ENCODE assay signal across 8 cellular contexts in the genomic region with DNA sequence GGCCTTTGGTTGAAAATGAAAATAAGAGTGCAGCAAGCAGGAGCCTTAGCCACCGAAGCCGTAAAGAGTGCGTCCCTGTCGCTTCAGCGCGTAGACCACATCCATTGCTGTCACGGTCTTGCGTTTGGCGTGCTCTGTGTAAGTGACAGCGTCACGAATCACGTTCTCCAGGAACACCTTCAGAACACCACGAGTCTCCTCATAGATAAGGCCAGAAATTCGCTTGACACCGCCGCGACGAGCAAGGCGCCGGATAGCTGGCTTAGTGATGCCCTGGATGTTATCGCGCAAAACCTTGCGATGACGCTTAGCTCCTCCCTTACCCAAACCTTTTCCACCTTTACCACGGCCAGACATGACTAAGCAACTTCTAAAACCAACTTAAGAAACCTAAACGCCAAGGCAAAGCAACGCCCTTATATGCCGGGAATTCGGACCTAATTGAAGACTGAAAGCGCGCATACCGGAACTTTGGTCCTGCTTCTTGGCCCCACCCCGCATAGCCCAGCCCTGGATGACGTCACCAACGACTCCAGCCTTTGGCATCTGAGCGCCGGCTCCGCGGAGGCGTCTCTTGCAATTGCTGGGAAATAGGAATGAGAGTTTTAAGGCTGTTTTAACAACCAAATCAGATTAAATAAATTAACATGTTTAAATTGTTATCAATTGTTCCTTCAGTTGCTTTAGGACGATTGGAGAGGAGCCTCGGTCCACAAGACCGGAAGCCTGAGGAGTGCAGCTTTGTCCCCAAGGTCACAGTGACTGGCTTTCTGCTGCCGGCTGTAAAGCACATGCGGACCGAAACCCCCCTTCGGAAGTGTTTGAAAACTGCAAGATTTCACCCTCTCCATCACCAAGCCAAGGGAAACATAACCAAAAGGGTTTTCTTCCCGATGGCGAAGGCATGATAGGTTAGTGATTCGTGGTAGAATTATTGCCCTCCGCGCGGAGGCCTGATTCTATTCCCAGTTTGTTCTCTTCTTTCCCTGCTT.
DNase-seq lines count a peak whose midpoint lies in the region; ATAC-seq and TF ChIP-seq lines count a peak whose summit lies in the region.

No MANE protein-coding gene starts in this region.

- CTCF ChIA-PET in mammary epithelial cell (lab: Charles Lee; ENCODE audit: low non-redundant PET), result interaction anchor here (0.5 to 0.6 kb wide), 2 partner anchors 268 to 284 kb away, joined by 3 read pairs; a partner anchor contains a TSS

- H3K4me3 ChIP-seq in WERI-Rb-1 (ENCODE audit: low read depth, low read length), result peak overlapping the region; percentile 94
- H3K4me3 ChIP-seq in mammary epithelial cell (replicated peaks in 1 of 3; ENCODE audit: insufficient read depth in 1 of 3, low read depth in 2 of 3, low read length in 3 of 3), result peak overlapping the region; percentile 54 to 89 (median 63)
- H3K4me3 ChIP-seq in iPS-20b (ENCODE audit: low read length), result peak overlapping the region; percentile 92
- peak overlapping the region; percentile 49 to 70 (median 58) for H3K4me3 ChIP-seq in skin epidermis

- in situ Hi-C loops in ACHN (cut with HindIII; ENCODE audit: low pct_ligation_motif_present, low pct_unique_long_range_greater_than_20kb, low sequenced_read_pairs) (no loop called here), mammary epithelial cell (cut with MboI; ENCODE audit: low sequenced_read_pairs in 2 of 2) (no loop called here)

- ATAC-seq in GM18870 (IDR thresholded peaks at IDR 0.05; ENCODE audit: unreplicated experiment) (peak; percentile 65), HG03135 (IDR thresholded peaks at IDR 0.05; ENCODE audit: unreplicated experiment) (peak; percentile 71)

- BruUV-seq in mammary epithelial cell (replicated peaks; lab: Mats Ljungman, UMichigan), result TSS peak; percentile 99

- dilution Hi-C loops in mammary epithelial cell (cut with HindIII; ENCODE audit: low sequenced_read_pairs), result no loop called here

- TF ChIP-seq CTCF in WERI-Rb-1 (IDR thresholded peaks at IDR 0.05; ENCODE audit: low read depth, low read length) (no peak), mammary epithelial cell (conservative IDR thresholded peaks at IDR 0.05 in 1 of 2, IDR thresholded peaks at IDR 0.05 in 1 of 2; ENCODE audit: extremely low read depth in 1 of 2, insufficient read depth in 1 of 2, low read depth in 1 of 2, low read length in 2 of 2) (no peak)

- H4K20me1 ChIP-seq in mammary epithelial cell (ENCODE audit: insufficient read depth, low read length), result no peaks in the 10 kb centered on the region

- H3K27ac ChIP-seq in WERI-Rb-1 (peak overlapping the region; percentile 93), mammary epithelial cell (ENCODE audit: insufficient read depth, low read depth, low read length) (peak overlapping the region; percentile 100), iPS-20b (ENCODE audit: low read length) (peak overlapping the region; percentile 91), skin epidermis (peak overlapping the region; percentile 17 to 99 (median 91))

- H3K9ac ChIP-seq in mammary epithelial cell (ENCODE audit: insufficient read depth, low read length) (peak overlapping the region; percentile 96), iPS-20b (ENCODE audit: low read depth, low read length) (peak overlapping the region; percentile 99)

- H3K9me3 ChIP-seq in WERI-Rb-1 (ENCODE audit: severe bottlenecking) (peaks cover 8% of the 10 kb centered on the region), mammary epithelial cell (replicated peaks; ENCODE audit: insufficient read depth, low read length) (peaks cover 7% of the 10 kb centered on the region), iPS-20b (ENCODE audit: insufficient read depth, low read depth, low read length) (no peaks in the 10 kb centered on the region)

- DNase-seq in ACHN (peak; percentile 99), NCI-H2196 treated with DMSO at 0.1 percent for 48 hours (lab: John Stamatoyannopoulos, UW; ENCODE audit: unreplicated experiment) (peak; percentile 85), WERI-Rb-1 (peak; percentile 100), mammary epithelial cell (peak; percentile 100)

- intact Hi-C loops in mammary epithelial cell (cut with micrococcal nuclease), result loop anchor here (1.0 to 10.0 kb wide), 9 partner anchors 13 to 859 kb away; a partner anchor contains a TSS

- no peaks in the 10 kb centered on the region for H3K79me2 ChIP-seq in mammary epithelial cell (ENCODE audit: insufficient read depth, low read length)

- H3K27me3 ChIP-seq in WERI-Rb-1 (ENCODE audit: insufficient read depth, low read depth, severe bottlenecking), result no peaks in the 10 kb centered on the region
- no peaks in the 10 kb centered on the region for H3K27me3 ChIP-seq in mammary epithelial cell (ENCODE audit: insufficient read depth, low read length)
- H3K27me3 ChIP-seq in iPS-20b (ENCODE audit: insufficient read depth, low read length), result no peaks in the 10 kb centered on the region

- H3K4me2 ChIP-seq in mammary epithelial cell (ENCODE audit: insufficient read depth, low read depth, low read length), result peak overlapping the region; percentile 92

- no peaks in the 10 kb centered on the region for H3K4me1 ChIP-seq in mammary epithelial cell (ENCODE audit: insufficient read depth, low read length)
- no peaks in the 10 kb centered on the region for H3K4me1 ChIP-seq in iPS-20b (ENCODE audit: insufficient read depth, low read length)

- H3K36me3 ChIP-seq in WERI-Rb-1 (peaks cover 12% of the 10 kb centered on the region), mammary epithelial cell (ENCODE audit: insufficient read depth, low read length) (no peaks in the 10 kb centered on the region), iPS-20b (ENCODE audit: insufficient read depth, low read depth, low read length) (no peaks in the 10 kb centered on the region)

- peak overlapping the region; percentile 78 for H2AFZ ChIP-seq in mammary epithelial cell (ENCODE audit: low read depth, low read length)

- WGBS in mammary epithelial cell (ENCODE audit: low coverage, missing lambda C conversion rate), result 2% methylated on average over 43 of the region's 53 CpGs

Comparison
In these comparisons a context has a peak if more than half of its experiments do, and no peak if none do; other contexts are left out.
1. Peak in every context shown above with its lines: DNase-seq, ATAC-seq, H3K4me3 ChIP-seq and H3K27ac ChIP-seq.